In genomic region chr2:172896541-172897144, GRCh38 we compare ENCODE assay signal across 27 cellular contexts.
"Had no signal": no experiment of that assay in that cellular context is flagged by ENCODE, and none has a peak within 500 bp of the region (broad histone marks: within the 10 kb centered on the region; RNA-seq: fewer than 3 reads in every experiment).

No MANE protein-coding gene starts in this region.

- ATAC-seq: natural killer cell; pancreas; right cardiac atrium; stimulated activated effector memory CD8-positive, alpha-beta T cell treated with anti-CD3 and anti-CD28 coated beads, Interleukin-12 subunit alpha, Interleukin-12 subunit beta, amount 100 ng/mL, for 72 hours; upper lobe of right lung had no signal

- H3K27me3 ChIP-seq: neural progenitor cell, pancreas, sigmoid colon, suprapubic skin, upper lobe of right lung, uterus had no signal

- DNase-seq: hippocampal formation; immature natural killer cell; kidney; left ventricle myocardium inferior; mesendoderm; naive B cell; natural killer cell; nephron progenitor cell; nucleus accumbens; pancreas; retina; right cardiac atrium; sigmoid colon; small intestine; spleen; stimulated activated CD4-positive, alpha-beta T cell treated with anti-CD3 and anti-CD28 coated beads, Interleukin-4, amount 100 ng/mL, for 24 hours; stimulated activated naive CD4-positive, alpha-beta T cell; tibial artery; trophoblast cell; upper lobe of right lung; uterus had no signal

- H3K36me3 ChIP-seq: left ventricle myocardium inferior, neural progenitor cell, pancreas, prostate gland, sigmoid colon, spleen, suprapubic skin, thoracic aorta, tibial artery, upper lobe of right lung, uterus had no signal

- H3K4me1 ChIP-seq: neural progenitor cell, pancreas, prostate gland, sigmoid colon, spleen, suprapubic skin, tibial artery, upper lobe of right lung, uterus had no signal

- H3K9me3 ChIP-seq: left ventricle myocardium inferior, pancreas, prostate gland, sigmoid colon, spleen, suprapubic skin, thoracic aorta, tibial artery, upper lobe of right lung, uterus had no signal

- H3K4me3 ChIP-seq: left ventricle myocardium inferior, lung, neural progenitor cell, pancreas, prostate gland, sigmoid colon, spleen, suprapubic skin, thoracic aorta, tibial artery, upper lobe of right lung, uterus had no signal
